16 cellular contexts compared by ENCODE assay signal in genomic region chr11:69380921-69381581, GRCh38.
A peak's percentile ranks its signal among the peaks of the same experiment; 100 is the strongest.
DNase-seq lines count a peak whose midpoint lies in the region; ATAC-seq and TF ChIP-seq lines count a peak whose summit lies in the region.
"Had no signal": no experiment of that assay in that cellular context is flagged by ENCODE, and none has a peak within 500 bp of the region (broad histone marks: within the 10 kb centered on the region; RNA-seq: fewer than 3 reads in every experiment).

No MANE protein-coding gene starts in this region.

- H3K27me3 ChIP-seq in RWPE2 (ENCODE audit: insufficient read depth, poor library complexity, severe bottlenecking) = no peaks in the 10 kb centered on the region
- H3K27me3 ChIP-seq in stomach = peaks cover 0 to 23% (median 0%) of the 10 kb centered on the region in 3 donors
- H3K27me3 ChIP-seq in gastrocnemius medialis = peaks cover 0 to 7% (median 4%) of the 10 kb centered on the region in 3 donors
- H3K27me3 ChIP-seq: foreskin keratinocyte, thyroid gland had no signal

- no peak for ATAC-seq in RWPE2 (ENCODE audit: low read depth)
- no peak for ATAC-seq in left lobe of liver
- ATAC-seq in gastrocnemius medialis = no peak
- ATAC-seq in HG02763 (IDR thresholded peaks at IDR 0.05; ENCODE audit: unreplicated experiment) = no peak
- no peak for ATAC-seq in GM21737 (IDR thresholded peaks at IDR 0.05; ENCODE audit: unreplicated experiment)
- ATAC-seq: foreskin keratinocyte had no signal

- no peak for TF ChIP-seq EP300 in stomach (IDR thresholded peaks at IDR 0.05)

- TF ChIP-seq CTCF in RWPE2 (IDR thresholded peaks at IDR 0.05; ENCODE audit: poor library complexity, severe bottlenecking) (no peak), stomach (IDR thresholded peaks at IDR 0.05) (no peak), gastrocnemius medialis (IDR thresholded peaks at IDR 0.05 in 4 of 5, conservative IDR thresholded peaks at IDR 0.05 in 1 of 5) (no peak)

- H3K4me1 ChIP-seq in RWPE2 (ENCODE audit: insufficient read depth, poor library complexity, severe bottlenecking) (peaks cover 13% of the 10 kb centered on the region), stomach (peaks cover 0 to 13% (median 9%) of the 10 kb centered on the region in 4 donors), gastrocnemius medialis (no peaks in the 10 kb centered on the region)
- H3K4me1 ChIP-seq: foreskin keratinocyte, parathyroid adenoma, thyroid gland had no signal

- no peak for TF ChIP-seq POLR2A in stomach (IDR thresholded peaks at IDR 0.05)
- no peak for TF ChIP-seq POLR2A in gastrocnemius medialis (IDR thresholded peaks at IDR 0.05)

- no peaks in the 10 kb centered on the region for H3K9me3 ChIP-seq in RWPE2 (ENCODE audit: severe bottlenecking)
- H3K9me3 ChIP-seq in stomach = no peaks in the 10 kb centered on the region
- H3K9me3 ChIP-seq in gastrocnemius medialis = no peaks in the 10 kb centered on the region
- H3K9me3 ChIP-seq: thyroid gland had no signal

- intact Hi-C loops in stomach (cut with DNase I; ENCODE audit: low total_unique reads) (no loop called here), gastrocnemius medialis (cut with DNase I; ENCODE audit: low total_unique reads) (no loop called here)

- WGBS in stomach, 5 donors = 91 to 98% (median 93%) methylated on average over 5 to 10 of the region's 10 CpGs

- no peak overlapping the region for H3K4me3 ChIP-seq in RWPE2 (ENCODE audit: severe bottlenecking)
- H3K4me3 ChIP-seq in stomach = no peak overlapping the region
- no peak overlapping the region for H3K4me3 ChIP-seq in gastrocnemius medialis
- H3K4me3 ChIP-seq: thyroid gland had no signal

- H3K36me3 ChIP-seq in RWPE2 (ENCODE audit: low read depth) = no peaks in the 10 kb centered on the region
- no peaks in the 10 kb centered on the region for H3K36me3 ChIP-seq in stomach
- no peaks in the 10 kb centered on the region for H3K36me3 ChIP-seq in gastrocnemius medialis
- H3K36me3 ChIP-seq: thyroid gland had no signal

- H3K27ac ChIP-seq in RWPE2 (ENCODE audit: poor library complexity, severe bottlenecking) (no peak overlapping the region), stomach (no peak overlapping the region), gastrocnemius medialis (no peak overlapping the region)
- H3K27ac ChIP-seq: C4-2B, foreskin keratinocyte, parathyroid adenoma, thyroid gland, VCaP had no signal

- DNase-seq in activated CD8-positive, alpha-beta memory T cell treated with anti-CD3 and anti-CD28 coated beads, Interleukin-2, amount 50 U/mL, for 4 hours = peak; percentile 12
- DNase-seq in activated CD8-positive, alpha-beta memory T cell treated with anti-CD3 and anti-CD28 coated beads for 24 hours = no peak
- DNase-seq in RWPE2 (ENCODE audit: low spot score) (peak; percentile 51), left lobe of liver (ENCODE audit: low spot score) (peak; percentile 41), stomach (peak; percentile 24), gastrocnemius medialis (no peak)
- DNase-seq: foreskin keratinocyte, GOT3, NCI-H2171, NCI-H748 treated with DMSO at 0.1 percent for 48 hours, thyroid gland had no signal

- in situ Hi-C loops in gastrocnemius medialis (cut with MboI; ENCODE audit: low sequenced_read_pairs in 4 of 4) = no loop called here

Comparison
In these comparisons a context has a peak if more than half of its experiments do, and no peak if none do; other contexts are left out.
1. DNase-seq: peak in activated CD8-positive, alpha-beta memory T cell treated with anti-CD3 and anti-CD28 coated beads, Interleukin-2, amount 50 U/mL, for 4 hours (single experiment), RWPE2 (single experiment), left lobe of liver (single experiment) and stomach (single experiment); none in activated CD8-positive, alpha-beta memory T cell treated with anti-CD3 and anti-CD28 coated beads for 24 hours (single experiment) and gastrocnemius medialis (0 of 2).